Comparison of ENCODE assay signal across 1 cellular context in the genomic region with DNA sequence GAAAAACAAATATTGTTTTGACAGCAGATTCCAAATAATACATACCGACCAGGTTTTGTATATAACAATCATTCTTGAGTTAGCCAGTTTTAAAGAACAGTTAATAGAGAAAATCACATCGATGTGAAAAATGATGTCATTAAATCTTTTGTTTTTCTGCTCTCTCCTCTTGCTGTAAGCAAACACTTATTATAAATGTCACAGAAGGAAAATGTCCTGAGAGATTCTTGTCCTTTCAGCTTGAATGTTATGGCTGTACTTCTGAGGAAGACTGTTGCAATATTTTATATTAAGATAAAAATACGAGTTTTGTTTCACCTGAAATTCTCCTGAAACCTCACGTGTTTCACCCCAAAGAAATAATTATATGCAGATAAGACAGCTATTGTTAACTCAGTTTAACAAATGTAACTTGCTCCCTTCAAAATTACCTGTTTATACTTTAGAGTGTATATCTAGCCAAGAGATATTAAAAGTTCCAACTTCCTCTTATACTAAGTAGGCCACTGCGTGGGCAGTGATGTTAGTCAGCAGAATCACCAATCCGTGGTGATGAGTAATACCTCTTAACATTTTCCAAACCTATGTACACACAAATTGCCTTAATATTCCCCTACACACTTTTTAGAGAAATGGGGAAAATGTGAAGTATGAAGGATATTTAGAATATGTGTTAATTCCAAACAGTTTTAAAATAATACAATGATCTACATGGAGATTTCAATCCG.
TF ChIP-seq lines count a peak whose summit lies in the region.

No MANE protein-coding gene starts in this region.

TF ChIP-seq in GM23338, 12 proteins besides CTCF, POLR2A, EP300 and RAD21 (continued from another document):
- TF ChIP-seq POLR2AphosphoS5 (IDR thresholded peaks at IDR 0.05; ENCODE audit: low read depth): no peak
